8 cellular contexts compared by ENCODE assay signal in genomic region chr2:69914235-69915049, GRCh38. TPM values are rescaled to one million over a fixed set of nuclear protein-coding genes. Genes with fewer than 3 reads are reported as not detected.
DNase-seq lines count a peak whose midpoint lies in the region; ATAC-seq and TF ChIP-seq lines count a peak whose summit lies in the region.

No MANE protein-coding gene starts in this region.

- peaks cover 27% of the 10 kb centered on the region for H3K4me1 Mint-ChIP-seq in activated naive CD8-positive, alpha-beta T cell treated with anti-CD3 and anti-CD28 coated beads, Interleukin-2, amount 10 ng/mL, durations not matched to agents 7 days and 5 days
- H3K4me1 Mint-ChIP-seq in osteocyte (ENCODE audit: unreplicated experiment), result peaks cover 24% of the 10 kb centered on the region

- intact Hi-C loops in head of caudate nucleus (cut with DNase I), result loop anchor here (1.0 to 5.0 kb wide), 3 partner anchors 172 to 388 kb away; partner anchors contain the start of genes FAM136A and PCBP1
- intact Hi-C loops in thyroid gland (cut with DNase I), result loop anchor here (5.0 kb wide), 4 partner anchors 158 to 383 kb away; partner anchors contain the start of gene C2orf42

- peak overlapping the region; percentile 53 to 94 (median 59) for H3K4me3 ChIP-seq in thyroid gland (replicated peaks in 1 of 3)

- DNase-seq in NCI-H1092 treated with DMSO at 0.1 percent for 48 hours (lab: John Stamatoyannopoulos, UW) (peak; percentile 99), SKM-1 (lab: John Stamatoyannopoulos, UW; ENCODE audit: unreplicated experiment) (peak; percentile 100), head of caudate nucleus (peak; percentile 97 to 100 (median 100)), osteocyte (ENCODE audit: extremely low spot score, unreplicated experiment) (peak; percentile 100), thyroid gland (peak; percentile 100)
- peak; percentile 96 for DNase-seq in activated naive CD8-positive, alpha-beta T cell treated with anti-CD3 and anti-CD28 coated beads, Interleukin-2, amount 10 ng/mL, durations not matched to agents 7 days and 5 days

- H3K4me3 Mint-ChIP-seq in activated naive CD8-positive, alpha-beta T cell treated with anti-CD3 and anti-CD28 coated beads, Interleukin-2, amount 10 ng/mL, durations not matched to agents 7 days and 5 days, result peak overlapping the region; percentile 84
- peak overlapping the region; percentile 82 for H3K4me3 Mint-ChIP-seq in osteocyte (ENCODE audit: unreplicated experiment)

- H3K9me3 Mint-ChIP-seq in activated naive CD8-positive, alpha-beta T cell treated with anti-CD3 and anti-CD28 coated beads, Interleukin-2, amount 10 ng/mL, durations not matched to agents 7 days and 5 days, result no peaks in the 10 kb centered on the region
- no peaks in the 10 kb centered on the region for H3K9me3 Mint-ChIP-seq in osteocyte (ENCODE audit: unreplicated experiment)

- TF ChIP-seq CTCF in osteocyte (IDR thresholded peaks at IDR 0.05), result peak; percentile 36
- TF ChIP-seq CTCF in thyroid gland (IDR thresholded peaks at IDR 0.05), result peak in 1 of 6 experiments; percentile 14

- peak overlapping the region; percentile 94 to 98 (median 98) for H3K27ac ChIP-seq in thyroid gland

- peak; percentile 90 for ATAC-seq in HG02610 (IDR thresholded peaks at IDR 0.05; ENCODE audit: unreplicated experiment)
- ATAC-seq in activated naive CD8-positive, alpha-beta T cell treated with anti-CD3 and anti-CD28 coated beads, Interleukin-2, amount 10 ng/mL, durations not matched to agents 7 days and 5 days (ENCODE audit: low read depth), result peak; percentile 92

- 0 to 2% methylated on average over 15 to 39 of the region's 57 CpGs for WGBS in thyroid gland, 2 donors

- H3K27me3 ChIP-seq in thyroid gland, result no peaks in the 10 kb centered on the region

- POLR2A ChIA-PET in activated naive CD8-positive, alpha-beta T cell treated with anti-CD3 and anti-CD28 coated beads, Interleukin-2, amount 10 ng/mL, durations not matched to agents 7 days and 5 days (lab: Charles Lee), result interaction anchor here (0.6 to 5.6 kb wide), 36 partner anchors 8 to 477 kb away, joined by 3 to 84 read pairs (median 4); partner anchors contain the start of genes C2orf42, NFU1, PCBP1 and PCYOX1

- H3K36me3 ChIP-seq in thyroid gland, result peaks cover 0 to 3% of the 10 kb centered on the region in 2 donors

- no peaks in the 10 kb centered on the region for H3K27me3 Mint-ChIP-seq in activated naive CD8-positive, alpha-beta T cell treated with anti-CD3 and anti-CD28 coated beads, Interleukin-2, amount 10 ng/mL, durations not matched to agents 7 days and 5 days
- H3K27me3 Mint-ChIP-seq in osteocyte (ENCODE audit: unreplicated experiment), result no peaks in the 10 kb centered on the region

- TF ChIP-seq POLR2A in GM10847 (IDR thresholded peaks at IDR 0.05; ENCODE audit: extremely low read depth, insufficient read length), result peak; percentile 64
- peak; percentile 75 to 93 for TF ChIP-seq POLR2A in thyroid gland (IDR thresholded peaks at IDR 0.05)

- no peaks in the 10 kb centered on the region for H3K9me3 ChIP-seq in thyroid gland

- peak overlapping the region; percentile 71 for H3K27ac Mint-ChIP-seq in activated naive CD8-positive, alpha-beta T cell treated with anti-CD3 and anti-CD28 coated beads, Interleukin-2, amount 10 ng/mL, durations not matched to agents 7 days and 5 days
- peak overlapping the region; percentile 92 for H3K27ac Mint-ChIP-seq in osteocyte (ENCODE audit: unreplicated experiment)

- H3K4me1 ChIP-seq in thyroid gland, result peaks cover 7 to 16% of the 10 kb centered on the region in 2 donors

- peaks cover 9% of the 10 kb centered on the region for H3K36me3 Mint-ChIP-seq in activated naive CD8-positive, alpha-beta T cell treated with anti-CD3 and anti-CD28 coated beads, Interleukin-2, amount 10 ng/mL, durations not matched to agents 7 days and 5 days
- H3K36me3 Mint-ChIP-seq in osteocyte (ENCODE audit: unreplicated experiment), result no peaks in the 10 kb centered on the region

RNA-seq across cellular contexts. Expression of gene MXD1, which starts 0.5 kb away (rescaled TPM):
- total RNA-seq in activated naive CD8-positive, alpha-beta T cell treated with anti-CD3 and anti-CD28 coated beads, Interleukin-2, amount 10 ng/mL, durations not matched to agents 7 days and 5 days, result 10 to 100 TPM; 14.1 to 14.3 TPM
- total RNA-seq in osteocyte (7.9 and 8.2 TPM in 2 replicates), thyroid gland (10 to 100 TPM; 11.3 to 17.9 (median 13.0) TPM)

RNA-seq across cellular contexts. Expression of gene SNRNP27, which starts 20.7 kb away (rescaled TPM):
- total RNA-seq in activated naive CD8-positive, alpha-beta T cell treated with anti-CD3 and anti-CD28 coated beads, Interleukin-2, amount 10 ng/mL, durations not matched to agents 7 days and 5 days, result 10 to 100 TPM; 46.0 to 54.4 TPM
- total RNA-seq in osteocyte (49.2 and 51.8 TPM in 2 replicates), thyroid gland (100 to 1,000 TPM in 1 of 4 donors, 10 to 100 TPM in 3; 47.5 to 111 (median 66.3) TPM)

RNA-seq across cellular contexts. Expression of gene ASPRV1, which starts 47.0 kb away (rescaled TPM):
- 1 to 10 TPM; 1.2 TPM for total RNA-seq in activated naive CD8-positive, alpha-beta T cell treated with anti-CD3 and anti-CD28 coated beads, Interleukin-2, amount 10 ng/mL, durations not matched to agents 7 days and 5 days
- total RNA-seq in osteocyte, result 0.52 and 0.75 TPM in 2 replicates
- total RNA-seq in thyroid gland, result 1 to 10 TPM in 3 of 4 donors, under 1 TPM in 1; 0.89 to 2.0 (median 1.5) TPM

Comparison
In these comparisons a context has a peak if more than half of its experiments do, and no peak if none do; other contexts are left out.
1. Peak in every context shown above with its lines: DNase-seq, ATAC-seq, H3K4me3 ChIP-seq and H3K27ac ChIP-seq.